In the genomic region with DNA sequence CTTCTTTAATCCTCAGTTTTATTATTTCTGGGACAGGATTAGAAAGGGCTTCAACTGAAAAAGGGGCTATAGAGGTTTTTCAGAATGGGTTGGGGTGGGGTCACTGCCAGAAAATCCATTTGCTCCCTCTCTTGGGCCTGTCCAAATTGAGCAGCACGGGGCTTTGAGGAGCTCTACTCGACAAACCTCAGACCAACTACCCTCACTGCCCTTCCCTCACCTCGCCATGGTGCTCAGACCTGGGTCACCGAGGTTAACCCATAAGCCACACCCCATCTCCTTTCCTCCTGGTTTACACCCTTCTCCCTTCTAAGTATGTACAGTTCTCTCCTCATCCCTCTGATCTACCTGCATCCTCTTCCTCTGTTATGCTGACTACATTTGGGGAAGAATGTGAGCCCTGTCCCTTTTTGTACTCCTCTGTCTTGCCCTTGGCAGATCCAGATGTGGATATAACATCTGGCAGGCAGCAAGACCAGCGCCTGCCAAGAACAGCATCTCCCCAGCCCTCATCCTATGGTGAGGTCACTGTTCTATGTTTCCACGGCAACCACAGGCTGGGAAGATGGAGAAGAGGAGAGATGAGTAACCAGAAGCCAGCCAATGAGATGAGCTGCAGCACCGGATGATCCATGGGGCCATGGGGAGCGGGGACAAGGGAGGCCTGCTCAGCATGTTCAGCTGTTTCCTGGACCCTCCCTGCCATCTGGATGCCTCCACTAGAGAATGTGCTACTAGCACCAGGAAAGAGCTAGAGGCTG, we compare ENCODE assay signal across 10 cellular contexts. TPM values are rescaled to one million over a fixed set of nuclear protein-coding genes. Genes with fewer than 3 reads are reported as not detected.
DNase-seq lines count a peak whose midpoint lies in the region; ATAC-seq, FAIRE-seq and TF ChIP-seq lines count a peak whose summit lies in the region.
"Had no signal": no experiment of that assay in that cellular context is flagged by ENCODE, and none has a peak within 500 bp of the region (broad histone marks: within the 10 kb centered on the region; RNA-seq: fewer than 3 reads in every experiment).

No MANE protein-coding gene starts in this region.

- DNase-seq in A549 (ENCODE audit: low read depth in 1 of 2, low spot score in 1 of 2) (peak; percentile 39 to 47), HK-2 (ENCODE audit: unreplicated experiment) (peak; percentile 76), amygdala (lab: John Stamatoyannopoulos, UW) (peak in 52 of 56 donors; percentile 28 to 95 (median 84)), iPS-NIHi7 (ENCODE audit: extremely low spot score) (peak; percentile 63)
- no peak for DNase-seq in activated T-helper 2 cell treated with anti-CD3 and anti-CD28 coated beads, Interferon-gamma antibody, Interleukin-2, Interleukin-4, amounts not matched to agents 10 μg/mL and 5 μg/mL and 100 μg/mL, durations not matched to agents 14 hours and 24 hours and 36 hours (ENCODE audit: low spot score)
- no peak for DNase-seq in activated CD4-positive, alpha-beta T cell treated with anti-CD3 and anti-CD28 coated beads, Interleukin-2, amount 50 U/mL, for 48 hours

- H3K27me3 Mint-ChIP-seq in activated T-helper 2 cell treated with anti-CD3 and anti-CD28 coated beads, Interferon-gamma antibody, Interleukin-2, Interleukin-4, amounts not matched to agents 10 μg/mL and 5 μg/mL and 100 μg/mL, durations not matched to agents 14 hours and 24 hours and 36 hours (ENCODE audit: low read depth), result peaks cover 11% of the 10 kb centered on the region

- no peak for TF ChIP-seq RAD21 in A549 (conservative IDR thresholded peaks at IDR 0.05 in 1 of 2, IDR thresholded peaks at IDR 0.05 in 1 of 2)

- TF ChIP-seq EP300 in A549 (IDR thresholded peaks at IDR 0.05), result no peak

- no peaks in the 10 kb centered on the region for H3K9me3 ChIP-seq in A549
- H3K9me3 ChIP-seq: Caco-2 had no signal

- no peaks in the 10 kb centered on the region for H3K9me3 Mint-ChIP-seq in activated T-helper 2 cell treated with anti-CD3 and anti-CD28 coated beads, Interferon-gamma antibody, Interleukin-2, Interleukin-4, amounts not matched to agents 10 μg/mL and 5 μg/mL and 100 μg/mL, durations not matched to agents 14 hours and 24 hours and 36 hours

- intact Hi-C loops in activated T-helper 2 cell treated with anti-CD3 and anti-CD28 coated beads, Interferon-gamma antibody, Interleukin-2, Interleukin-4, amounts not matched to agents 10 μg/mL and 5 μg/mL and 100 μg/mL, durations not matched to agents 14 hours and 24 hours and 36 hours (cut with micrococcal nuclease), result no loop called here

- no peak for FAIRE-seq in A549 (lab: Jason Lieb, UNC)

- H3K36me3 Mint-ChIP-seq in activated T-helper 2 cell treated with anti-CD3 and anti-CD28 coated beads, Interferon-gamma antibody, Interleukin-2, Interleukin-4, amounts not matched to agents 10 μg/mL and 5 μg/mL and 100 μg/mL, durations not matched to agents 14 hours and 24 hours and 36 hours (ENCODE audit: low read depth), result no peaks in the 10 kb centered on the region

- peak overlapping the region; percentile 53; the same call in 1 of the 3 replicates for H3K4me2 ChIP-seq in A549

- WGBS in A549 (ENCODE audit: missing lambda C conversion rate), result 72% methylated on average over 8 of the region's 8 CpGs

- peaks cover 13% of the 10 kb centered on the region for H3K4me1 ChIP-seq in A549

- TF ChIP-seq POLR2A in A549 (IDR thresholded peaks at IDR 0.05; ENCODE audit: low read length), result no peak

- no peak overlapping the region for H3K4me3 ChIP-seq in A549

- no peak for TF ChIP-seq CTCF in A549 (IDR thresholded peaks at IDR 0.05)

- H3K4me3 Mint-ChIP-seq in activated T-helper 2 cell treated with anti-CD3 and anti-CD28 coated beads, Interferon-gamma antibody, Interleukin-2, Interleukin-4, amounts not matched to agents 10 μg/mL and 5 μg/mL and 100 μg/mL, durations not matched to agents 14 hours and 24 hours and 36 hours (ENCODE audit: low read depth), result no peak overlapping the region

- H3K27ac ChIP-seq in A549, result no peak overlapping the region

- no peak overlapping the region for H3K27ac Mint-ChIP-seq in activated T-helper 2 cell treated with anti-CD3 and anti-CD28 coated beads, Interferon-gamma antibody, Interleukin-2, Interleukin-4, amounts not matched to agents 10 μg/mL and 5 μg/mL and 100 μg/mL, durations not matched to agents 14 hours and 24 hours and 36 hours

- ATAC-seq in A549 (peak; percentile 53 to 64; a peak in 4 of 6 replicates), HG02852 (IDR thresholded peaks at IDR 0.05; ENCODE audit: unreplicated experiment) (no peak), HG02970 (IDR thresholded peaks at IDR 0.05; ENCODE audit: low FRiP score, unreplicated experiment) (no peak)
- ATAC-seq: Right ventricle myocardium inferior had no signal

- CTCF ChIA-PET in A549 (lab: Yijun Ruan, JAX), result interaction anchor here (0.5 to 1.4 kb wide), 2 partner anchors 18 to 275 kb away, joined by 3 read pairs; no protein-coding TSS in a partner anchor

- peaks cover 13% of the 10 kb centered on the region for H3K4me1 Mint-ChIP-seq in activated T-helper 2 cell treated with anti-CD3 and anti-CD28 coated beads, Interferon-gamma antibody, Interleukin-2, Interleukin-4, amounts not matched to agents 10 μg/mL and 5 μg/mL and 100 μg/mL, durations not matched to agents 14 hours and 24 hours and 36 hours (ENCODE audit: low read depth)

- POLR2A ChIA-PET in A549 (lab: Yijun Ruan, JAX), result no interaction called here

TF ChIP-seq in A549, 52 proteins besides CTCF, POLR2A, EP300 and RAD21:
- TF ChIP-seq, protein P1, sequence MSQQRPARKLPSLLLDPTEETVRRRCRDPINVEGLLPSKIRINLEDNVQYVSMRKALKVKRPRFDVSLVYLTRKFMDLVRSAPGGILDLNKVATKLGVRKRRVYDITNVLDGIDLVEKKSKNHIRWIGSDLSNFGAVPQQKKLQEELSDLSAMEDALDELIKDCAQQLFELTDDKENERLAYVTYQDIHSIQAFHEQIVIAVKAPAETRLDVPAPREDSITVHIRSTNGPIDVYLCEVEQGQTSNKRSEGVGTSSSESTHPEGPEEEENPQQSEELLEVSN (IDR thresholded peaks at IDR 0.05; ENCODE audit: borderline replicate concordance, low read depth), result no peak
- TF ChIP-seq NR3C1 (IDR thresholded peaks at IDR 0.05), result no peak
- TF ChIP-seq FOXS1 (CRISPR knock-in tag; IDR thresholded peaks at IDR 0.05), result no peak
- TF ChIP-seq MAZ (IDR thresholded peaks at IDR 0.05; ENCODE audit: borderline replicate concordance, low read depth, low read length), result no peak
- TF ChIP-seq KDM5A (IDR thresholded peaks at IDR 0.05), result no peak
- TF ChIP-seq, protein P2, sequence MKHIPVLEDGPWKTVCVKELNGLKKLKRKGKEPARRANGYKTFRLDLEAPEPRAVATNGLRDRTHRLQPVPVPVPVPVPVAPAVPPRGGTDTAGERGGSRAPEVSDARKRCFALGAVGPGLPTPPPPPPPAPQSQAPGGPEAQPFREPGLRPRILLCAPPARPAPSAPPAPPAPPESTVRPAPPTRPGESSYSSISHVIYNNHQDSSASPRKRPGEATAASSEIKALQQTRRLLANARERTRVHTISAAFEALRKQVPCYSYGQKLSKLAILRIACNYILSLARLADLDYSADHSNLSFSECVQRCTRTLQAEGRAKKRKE (CRISPR knock-in tag; IDR thresholded peaks at IDR 0.05; ENCODE audit: low read depth), result no peak
TF ChIP-seq in A549: peak in this region for 0.

RNA-seq across cellular contexts. Expression of a gene that starts 3.7 kb away (rescaled TPM):
- polyA plus RNA-seq in A549 (2011; rRNA removed), result not detected in 2 replicates
- polyA plus RNA-seq in A549 (2012; cell fraction: cytosol; rRNA removed), result not detected in 2 replicates
- polyA plus RNA-seq in A549 (2012; cell fraction: nucleus; rRNA removed), result not detected in 2 replicates
- polyA plus RNA-seq in A549 (2017; fragmentation: RNase III; extraction: RNeasy Plus Mini Kit Qiagen cat#74134 plus additional on column Dnase treatment), result not detected in 3 replicates
- not detected in 2 replicates for polyA minus RNA-seq in A549 (2011; rRNA and poly(A)+ RNA removed)
- total RNA-seq in activated T-helper 2 cell treated with anti-CD3 and anti-CD28 coated beads, Interferon-gamma antibody, Interleukin-2, Interleukin-4, amounts not matched to agents 10 μg/mL and 5 μg/mL and 100 μg/mL, durations not matched to agents 14 hours and 24 hours and 36 hours, result not detected in 2 replicates

RNA-seq across cellular contexts. Expression of a gene that starts 36.5 kb away (rescaled TPM):
- polyA plus RNA-seq in A549 (2011; rRNA removed) (6.0 and 7.5 TPM in 2 replicates), A549 (2017; fragmentation: RNase III; extraction: RNeasy Plus Mini Kit Qiagen cat#74134 plus additional on column Dnase treatment) (16.1 to 21.1 TPM (median 16.3 TPM) in 3 replicates)
- polyA plus RNA-seq in A549 (2012; cell fraction: cytosol; rRNA removed), result 12.3 and 18.1 TPM in 2 replicates
- 15.5 and 21.5 TPM in 2 replicates for polyA plus RNA-seq in A549 (2012; cell fraction: nucleus; rRNA removed)
- polyA minus RNA-seq in A549 (2011; rRNA and poly(A)+ RNA removed), result 5.2 and 8.3 TPM in 2 replicates
- total RNA-seq in activated T-helper 2 cell treated with anti-CD3 and anti-CD28 coated beads, Interferon-gamma antibody, Interleukin-2, Interleukin-4, amounts not matched to agents 10 μg/mL and 5 μg/mL and 100 μg/mL, durations not matched to agents 14 hours and 24 hours and 36 hours, result 0.21 and 0.27 TPM in 2 replicates

Comparison
In these comparisons a context has a peak if more than half of its experiments do, and no peak if none do; other contexts are left out.
1. ATAC-seq: peak in A549 (2 of 2); none in HG02852 (single experiment) and HG02970 (single experiment).
2. DNase-seq: peak in A549 (2 of 2), HK-2 (single experiment), amygdala (52 of 56) and iPS-NIHi7 (single experiment); none in activated T-helper 2 cell treated with anti-CD3 and anti-CD28 coated beads, Interferon-gamma antibody, Interleukin-2, Interleukin-4, amounts not matched to agents 10 μg/mL and 5 μg/mL and 100 μg/mL, durations not matched to agents 14 hours and 24 hours and 36 hours (single experiment) and activated CD4-positive, alpha-beta T cell treated with anti-CD3 and anti-CD28 coated beads, Interleukin-2, amount 50 U/mL, for 48 hours (0 of 2).